Comparison of ENCODE assay signal across 8 cellular contexts in the genomic region with DNA sequence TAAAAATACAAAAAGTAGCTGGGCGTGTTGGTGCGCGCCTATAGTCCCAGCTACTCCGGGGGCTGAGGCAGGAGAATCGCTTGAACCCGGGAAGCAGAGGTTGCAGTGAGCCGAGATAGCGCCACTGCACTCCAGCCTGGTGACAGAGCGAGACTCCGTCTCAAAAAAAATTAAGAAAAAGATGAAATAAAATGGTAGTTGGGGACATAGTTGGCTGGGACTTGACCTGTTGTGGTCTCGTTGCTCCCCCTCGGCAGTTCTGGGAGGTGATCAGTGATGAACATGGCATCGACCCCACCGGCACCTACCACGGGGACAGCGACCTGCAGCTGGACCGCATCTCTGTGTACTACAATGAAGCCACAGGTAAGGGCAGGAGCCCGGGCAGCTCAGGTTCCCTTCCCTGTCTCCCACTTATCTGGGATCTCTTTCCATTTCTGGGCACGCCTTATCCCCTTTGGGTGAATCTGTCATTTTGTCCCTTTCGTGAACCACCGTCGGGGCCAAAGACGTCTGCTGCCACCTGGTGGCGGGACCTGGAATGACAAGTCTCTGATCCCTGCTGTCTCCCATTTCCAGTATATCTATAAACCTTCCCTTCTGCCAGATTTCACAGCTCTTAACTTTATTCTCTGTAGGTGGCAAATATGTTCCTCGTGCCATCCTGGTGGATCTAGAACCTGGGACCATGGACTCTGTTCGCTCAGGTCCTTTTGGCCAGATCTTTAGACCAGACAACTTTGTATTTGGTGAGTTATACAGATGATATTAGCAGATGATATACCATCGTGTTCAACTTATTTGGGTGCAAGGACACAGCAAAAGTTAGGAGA. TPM values are rescaled to one million over a fixed set of nuclear protein-coding genes. Genes with fewer than 3 reads are reported as not detected.
A peak's percentile ranks its signal among the peaks of the same experiment; 100 is the strongest.
DNase-seq lines count a peak whose midpoint lies in the region; ATAC-seq and TF ChIP-seq lines count a peak whose summit lies in the region.

No MANE protein-coding gene starts in this region.

- peaks cover 74% of the 10 kb centered on the region for H3K79me2 ChIP-seq in neural cell (replicated peaks; ENCODE audit: insufficient read depth, low read length)

- TF ChIP-seq RAD21 in neural cell (conservative IDR thresholded peaks at IDR 0.05) = peak; percentile 75

- ATAC-seq in GM19035 (IDR thresholded peaks at IDR 0.05; ENCODE audit: unreplicated experiment) = no peak

- peaks cover 17% of the 10 kb centered on the region for H3F3A ChIP-seq in neural cell (ENCODE audit: insufficient read depth, low read length, poor library complexity, severe bottlenecking)

- H3K4me3 ChIP-seq in fibroblast of villous mesenchyme (ENCODE audit: low read depth, low read length) = peak overlapping the region; percentile 67
- H3K4me3 ChIP-seq in neural cell (ENCODE audit: low read length) = peak overlapping the region; percentile 99
- H3K4me3 ChIP-seq in subcutaneous abdominal adipose tissue (ENCODE audit: low read depth in 1 of 5, low read length in 5 of 5) = peak overlapping the region; percentile 72 to 86 (median 78)

- no peaks in the 10 kb centered on the region for H3K27me3 ChIP-seq in neural cell (ENCODE audit: insufficient read depth, low read depth, low read length)
- H3K27me3 ChIP-seq in subcutaneous abdominal adipose tissue (ENCODE audit: control insufficient read depth in 5 of 5, insufficient read depth in 4 of 5, low read length in 5 of 5) = no peaks in the 10 kb centered on the region

- H3K36me3 ChIP-seq in KOPT-K1 (ENCODE audit: insufficient read depth, low read length) = peaks cover 60% of the 10 kb centered on the region
- H3K36me3 ChIP-seq in neural cell (ENCODE audit: insufficient read depth, low read length) = peaks cover 6% of the 10 kb centered on the region
- peaks cover 10 to 47% (median 42%) of the 10 kb centered on the region in 5 donors for H3K36me3 ChIP-seq in subcutaneous abdominal adipose tissue (ENCODE audit: control insufficient read depth in 5 of 5, insufficient read depth in 5 of 5, low read length in 5 of 5)

- no peak for TF ChIP-seq EP300 in neural cell (conservative IDR thresholded peaks at IDR 0.05; ENCODE audit: poor library complexity, severe bottlenecking)

- H2AFZ ChIP-seq in neural cell (ENCODE audit: low read depth, low read length) = no peak overlapping the region

- peak overlapping the region; percentile 93 for H3K4me2 ChIP-seq in neural cell (ENCODE audit: low read length)

- H3K27ac ChIP-seq in KOPT-K1 (ENCODE audit: low read depth, low read length, poor library complexity, severe bottlenecking) = peak overlapping the region; percentile 98
- peak overlapping the region; percentile 99 for H3K27ac ChIP-seq in RWPE1
- H3K27ac ChIP-seq in neural cell (ENCODE audit: low read length) = peak overlapping the region; percentile 100
- peak overlapping the region; percentile 96 for H3K27ac ChIP-seq in subcutaneous abdominal adipose tissue (ENCODE audit: low read depth, low read length)

- no peaks in the 10 kb centered on the region for H3K9me3 ChIP-seq in KOPT-K1 (ENCODE audit: insufficient read depth, low read length, poor library complexity, severe bottlenecking)
- no peaks in the 10 kb centered on the region for H3K9me3 ChIP-seq in neural cell (ENCODE audit: low read length)
- H3K9me3 ChIP-seq in subcutaneous abdominal adipose tissue (ENCODE audit: control insufficient read depth in 5 of 5, low read length in 5 of 5) = no peaks in the 10 kb centered on the region

- POLR2A ChIA-PET in RWPE1 (lab: Yijun Ruan, JAX; ENCODE audit: low non-redundant PET) = interaction anchor here (0.8 to 1.4 kb wide), 3 partner anchors 32 to 50 kb away, joined by 3 to 4 read pairs (median 3); partner anchors contain the start of genes DHX16 and NRM

- H3K9ac ChIP-seq in neural cell (ENCODE audit: low read length) (peak overlapping the region; percentile 99), subcutaneous abdominal adipose tissue (ENCODE audit: low read length in 5 of 5) (peak overlapping the region in 3 of 5 donors; percentile 63 to 81 (median 74))

- TF ChIP-seq CTCF in RWPE1 (conservative IDR thresholded peaks at IDR 0.05; ENCODE audit: low read depth) (peak; percentile 95), fibroblast of villous mesenchyme (IDR thresholded peaks at IDR 0.05; ENCODE audit: insufficient read depth, low read depth, low read length) (peak; percentile 94), neural cell (IDR thresholded peaks at IDR 0.05; ENCODE audit: poor library complexity, severe bottlenecking) (peak; percentile 93)

- H4K20me1 ChIP-seq in neural cell (ENCODE audit: insufficient read depth) = peaks cover 44% of the 10 kb centered on the region

- H3K9me2 ChIP-seq in neural cell (ENCODE audit: insufficient read depth, low read length) = no peaks in the 10 kb centered on the region

- peaks cover 7 to 47% (median 37%) of the 10 kb centered on the region in 5 donors for H3K4me1 ChIP-seq in subcutaneous abdominal adipose tissue (ENCODE audit: control insufficient read depth in 5 of 5, insufficient read depth in 5 of 5, low read length in 5 of 5)

- CTCF ChIA-PET in RWPE1 (lab: Yijun Ruan, JAX) = interaction anchor here (0.6 to 3.3 kb wide), 18 partner anchors 8 to 185 kb away, joined by 3 to 31 read pairs (median 5); partner anchors contain the start of gene DHX16

- DNase-seq in DMS53 treated with DMSO at 0.1 percent for 48 hours (lab: John Stamatoyannopoulos, UW; ENCODE audit: unreplicated experiment) (peak; percentile 60), RWPE1 (ENCODE audit: low spot score) (peak; percentile 53), activated gamma-delta T cell (lab: John Stamatoyannopoulos, UW) (peak; percentile 18), fibroblast of villous mesenchyme (ENCODE audit: low read depth) (peak; percentile 79)

TF ChIP-seq in neural cell, 6 proteins besides CTCF, POLR2A, EP300 and RAD21:
- TF ChIP-seq POLR2AphosphoS5 (IDR thresholded peaks at IDR 0.05) (peak; percentile 54), TAF1 (IDR thresholded peaks at IDR 0.05; ENCODE audit: low read depth) (no peak), EZH2 (IDR thresholded peaks at IDR 0.05; ENCODE audit: borderline replicate concordance, insufficient read depth, low read length, poor library complexity, severe bottlenecking) (no peak), SMC3 (conservative IDR thresholded peaks at IDR 0.05; ENCODE audit: poor library complexity) (peak; percentile 80), MXI1 (conservative IDR thresholded peaks at IDR 0.05; ENCODE audit: poor library complexity, severe bottlenecking) (peak; percentile 47), REST (IDR thresholded peaks at IDR 0.05; ENCODE audit: borderline replicate concordance) (no peak)

RNA-seq across cellular contexts. Expression of gene TUBB, which starts 2.3 kb away (rescaled TPM):
- 590 and 713 TPM in 2 replicates for total RNA-seq in fibroblast of villous mesenchyme
- polyA plus RNA-seq in neural cell = 711 and 792 TPM in 2 replicates
- 773 and 794 TPM in 2 replicates for polyA minus RNA-seq in neural cell

RNA-seq across cellular contexts. Expression of gene MDC1, which starts 5.4 kb away (rescaled TPM):
- total RNA-seq in fibroblast of villous mesenchyme = 3.2 and 4.7 TPM in 2 replicates
- polyA plus RNA-seq in neural cell = 4.3 and 8.1 TPM in 2 replicates
- 9.3 and 10.5 TPM in 2 replicates for polyA minus RNA-seq in neural cell

RNA-seq across cellular contexts. Expression of gene FLOT1, which starts 20.0 kb away (rescaled TPM):
- total RNA-seq in fibroblast of villous mesenchyme = 107 and 119 TPM in 2 replicates
- polyA plus RNA-seq in neural cell = 72.7 and 84.7 TPM in 2 replicates
- 51.6 and 61.0 TPM in 2 replicates for polyA minus RNA-seq in neural cell

RNA-seq across cellular contexts. Expression of gene IER3, which starts 21.9 kb away (rescaled TPM):
- total RNA-seq in fibroblast of villous mesenchyme = 132 and 187 TPM in 2 replicates
- 1.3 and 3.0 TPM in 2 replicates for polyA plus RNA-seq in neural cell
- polyA minus RNA-seq in neural cell = 0.49 and 0.69 TPM in 2 replicates

RNA-seq across cellular contexts. Expression of gene NRM, which starts 31.7 kb away (rescaled TPM):
- 3.5 and 5.5 TPM in 2 replicates for total RNA-seq in fibroblast of villous mesenchyme
- 7.1 and 7.5 TPM in 2 replicates for polyA plus RNA-seq in neural cell
- 5.8 and 6.9 TPM in 2 replicates for polyA minus RNA-seq in neural cell

Comparison
In these comparisons a context has a peak if more than half of its experiments do, and no peak if none do; other contexts are left out.
1. DNase-seq: peak in every context shown above with its lines; median percentile 79 in fibroblast of villous mesenchyme; 60 in DMS53 treated with DMSO at 0.1 percent for 48 hours; 53 in RWPE1; 18 in activated gamma-delta T cell.